8 cellular contexts compared by ENCODE assay signal in genomic region chr14:34872822-34873590, GRCh38. TPM values are rescaled to one million over a fixed set of nuclear protein-coding genes. Genes with fewer than 3 reads are reported as not detected.
A peak's percentile ranks its signal among the peaks of the same experiment; 100 is the strongest.
DNase-seq lines count a peak whose midpoint lies in the region; TF ChIP-seq lines count a peak whose summit lies in the region.

No MANE protein-coding gene starts in this region.

- H2AFZ ChIP-seq in osteoblast (ENCODE audit: low read length), result peak overlapping the region; percentile 91

- intact Hi-C loops in Caco-2 (cut with micrococcal nuclease; ENCODE audit: unreplicated experiment), result loop anchor here (1.0 to 10.0 kb wide), 3 partner anchors 109 to 198 kb away; partner anchors contain the start of genes FAM177A1 and SRP54
- intact Hi-C loops in esophagus muscularis mucosa (cut with DNase I), result loop anchor here (10.0 kb wide), 1 partner anchor 158 kb away; the partner anchor contains the start of gene CFL2

- peaks cover 18% of the 10 kb centered on the region for H3K36me3 Mint-ChIP-seq in Caco-2 (ENCODE audit: insufficient read depth, unreplicated experiment)

- H3K4me1 ChIP-seq in Caco-2 (no peaks in the 10 kb centered on the region), esophagus muscularis mucosa (peaks cover 9 to 18% (median 15%) of the 10 kb centered on the region in 4 donors), osteoblast (ENCODE audit: insufficient read depth, low read length) (peaks cover 3% of the 10 kb centered on the region)

- H3K4me2 ChIP-seq in osteoblast (ENCODE audit: insufficient read depth, low read length), result peak overlapping the region; percentile 100

- H3K4me1 Mint-ChIP-seq in Caco-2 (ENCODE audit: low read depth, unreplicated experiment), result peaks cover 5% of the 10 kb centered on the region

- H3K9me3 ChIP-seq in Caco-2, result no peaks in the 10 kb centered on the region
- no peaks in the 10 kb centered on the region for H3K9me3 ChIP-seq in esophagus muscularis mucosa
- H3K9me3 ChIP-seq in osteoblast (ENCODE audit: low read depth, low read length), result no peaks in the 10 kb centered on the region

- peak overlapping the region; percentile 96 for H3K27ac ChIP-seq in HL-60 (replicated peaks)
- peak overlapping the region; percentile 99 to 100 (median 99) for H3K27ac ChIP-seq in esophagus muscularis mucosa (replicated peaks in 1 of 4)
- H3K27ac ChIP-seq in osteoblast (ENCODE audit: low read depth, low read length), result peak overlapping the region; percentile 86

- no peaks in the 10 kb centered on the region for H3K9me3 Mint-ChIP-seq in Caco-2 (ENCODE audit: unreplicated experiment)

- TF ChIP-seq EP300 in esophagus muscularis mucosa (IDR thresholded peaks at IDR 0.05), result no peak

- 3% methylated on average over 19 of the region's 19 CpGs for WGBS in esophagus muscularis mucosa

- H3K27me3 ChIP-seq in Caco-2 (replicated peaks; ENCODE audit: control insufficient read depth, insufficient read depth, low read length) (no peaks in the 10 kb centered on the region), HL-60 (ENCODE audit: insufficient read depth, poor library complexity, severe bottlenecking) (no peaks in the 10 kb centered on the region), esophagus muscularis mucosa (no peaks in the 10 kb centered on the region), osteoblast (ENCODE audit: insufficient read depth, low read length) (no peaks in the 10 kb centered on the region)

- H3K27me3 Mint-ChIP-seq in Caco-2 (ENCODE audit: insufficient read depth, unreplicated experiment), result no peaks in the 10 kb centered on the region

- peaks cover 3% of the 10 kb centered on the region for H4K20me1 ChIP-seq in osteoblast (ENCODE audit: insufficient read depth, low read length)

- no peaks in the 10 kb centered on the region for H3K36me3 ChIP-seq in Caco-2 (ENCODE audit: control insufficient read depth, insufficient read depth, low read length)
- no peaks in the 10 kb centered on the region for H3K36me3 ChIP-seq in esophagus muscularis mucosa
- H3K36me3 ChIP-seq in osteoblast (ENCODE audit: insufficient read depth, low read length), result no peaks in the 10 kb centered on the region

- peak overlapping the region; percentile 98 for H3K27ac Mint-ChIP-seq in Caco-2 (ENCODE audit: unreplicated experiment)

- H3K4me3 ChIP-seq in Caco-2 (ENCODE audit: low read depth, low read length), result peak overlapping the region; percentile 72
- peak overlapping the region; percentile 85 for H3K4me3 ChIP-seq in HL-60 (replicated peaks; ENCODE audit: insufficient read depth, low read length)
- H3K4me3 ChIP-seq in esophagus muscularis mucosa, result peak overlapping the region; percentile 75 to 96 (median 91)
- H3K4me3 ChIP-seq in osteoblast (ENCODE audit: insufficient read depth, low read length), result peak overlapping the region; percentile 92

- TF ChIP-seq CTCF in Caco-2 (IDR thresholded peaks at IDR 0.05; ENCODE audit: insufficient read depth in 1 of 2, low read depth in 1 of 2, low read length in 1 of 2, severe bottlenecking in 1 of 2, unreplicated experiment in 1 of 2) (no peak), HL-60 (IDR thresholded peaks at IDR 0.05; ENCODE audit: insufficient read depth, low read length) (no peak), esophagus muscularis mucosa (IDR thresholded peaks at IDR 0.05) (no peak), osteoblast (IDR thresholded peaks at IDR 0.05; ENCODE audit: extremely low read depth, low read depth, low read length) (no peak)

- peak overlapping the region; percentile 99 for H3K4me3 Mint-ChIP-seq in Caco-2 (ENCODE audit: unreplicated experiment)

- CTCF ChIA-PET in Caco-2 (lab: Charles Lee), result interaction anchor here (1.0 kb wide), 1 partner anchor 173 kb away, joined by 6 read pairs; the partner anchor contains the start of gene FAM177A1

- TSS peak; percentile 37 for BruUV-seq in Caco-2 (replicated peaks; lab: Mats Ljungman, UMichigan)

- no peak for TF ChIP-seq POLR2A in esophagus muscularis mucosa (IDR thresholded peaks at IDR 0.05; ENCODE audit: low read depth)

- POLR2A ChIA-PET in Caco-2 (lab: Charles Lee), result interaction anchor here (0.5 to 1.1 kb wide), 8 partner anchors 15 to 419 kb away, joined by 3 to 8 read pairs (median 3); partner anchors contain the start of genes FAM177A1, PSMA6 and SRP54

- DNase-seq in Caco-2, result no peak
- peak; percentile 10 for DNase-seq in GM19238 (ENCODE audit: insufficient read length, low spot score)
- DNase-seq in HL-60 (ENCODE audit: low read depth in 1 of 2, low spot score in 1 of 2), result no peak
- DNase-seq in T follicular helper cell (ENCODE audit: low read depth), result peak; percentile 2
- no peak for DNase-seq in esophagus muscularis mucosa (ENCODE audit: extremely low spot score)
- peak; percentile 60 for DNase-seq in osteoblast (ENCODE audit: insufficient read length, low spot score, missing footprints)
- no peak for DNase-seq in mesenteric fat pad (ENCODE audit: low spot score)
- DNase-seq in T-helper 9 cell, result no peak

- peaks cover 59% of the 10 kb centered on the region for H3K79me2 ChIP-seq in osteoblast (ENCODE audit: insufficient read depth, low read length)

RNA-seq across cellular contexts. Expression of gene BAZ1A, which starts 2.2 kb away (rescaled TPM):
- total RNA-seq in Caco-2 (2022) (26.1 and 29.6 TPM in 2 replicates), esophagus muscularis mucosa (10 to 100 TPM; 14.6 to 27.3 (median 24.5) TPM), osteoblast (23.9 and 25.9 TPM in 2 replicates), mesenteric fat pad (35.6 TPM)

Comparison
In these comparisons a context has a peak if more than half of its experiments do, and no peak if none do; other contexts are left out.
1. DNase-seq: peak in GM19238 (single experiment), T follicular helper cell (single experiment) and osteoblast (single experiment); none in Caco-2 (0 of 2), HL-60 (0 of 2), esophagus muscularis mucosa (single experiment), mesenteric fat pad (single experiment) and T-helper 9 cell (single experiment).
2. Peak in every context shown above with its lines, with median percentiles within 50 percentile points of each other: H3K4me3 ChIP-seq and H3K27ac ChIP-seq.